18 cellular contexts compared by ENCODE assay signal in genomic region chr9:113596616-113597320, GRCh38.
DNase-seq lines count a peak whose midpoint lies in the region; ATAC-seq and TF ChIP-seq lines count a peak whose summit lies in the region.
"Had no signal": no experiment of that assay in that cellular context is flagged by ENCODE, and none has a peak within 500 bp of the region (broad histone marks: within the 10 kb centered on the region; RNA-seq: fewer than 3 reads in every experiment).

No MANE protein-coding gene starts in this region.

- H3K79me2 ChIP-seq in GM23338 (replicated peaks; ENCODE audit: insufficient read depth): no peaks in the 10 kb centered on the region

- no peaks in the 10 kb centered on the region for H3K9me2 ChIP-seq in GM23338 (ENCODE audit: insufficient read depth)

- peaks cover 14% of the 10 kb centered on the region for H3K36me3 Mint-ChIP-seq in chondrocyte (ENCODE audit: low read depth)
- H3K36me3 Mint-ChIP-seq in GM23338 (ENCODE audit: low read depth): peaks cover 15% of the 10 kb centered on the region

- 0 out of 2 replicates have a peak, but pooled peaks cover 3% of the 10 kb centered on the region for H3F3A ChIP-seq in GM23338 (replicated peaks; ENCODE audit: low read depth)

- no peak for TF ChIP-seq POLR2A in spleen (IDR thresholded peaks at IDR 0.05)
- no peak for TF ChIP-seq POLR2A in stomach (IDR thresholded peaks at IDR 0.05)

- 87 to 91% methylated on average over 27 of the region's 27 CpGs for WGBS in lung, 2 donors
- WGBS in spleen, 5 donors: 84 to 90% (median 89%) methylated on average over 17 to 27 of the region's 27 CpGs
- WGBS in stomach, 5 donors: 87 to 94% (median 92%) methylated on average over 8 to 27 of the region's 27 CpGs

- H3K27me3 ChIP-seq in lung (ENCODE audit: control insufficient read depth, insufficient read depth) (no peaks in the 10 kb centered on the region), spleen (replicated peaks in 1 of 7) (no peaks in the 10 kb centered on the region), stomach (no peaks in the 10 kb centered on the region), GM23338 (ENCODE audit: insufficient read depth) (no peaks in the 10 kb centered on the region)
- H3K27me3 ChIP-seq: SJSA1, thyroid gland had no signal

- H3K27ac Mint-ChIP-seq in chondrocyte (ENCODE audit: unreplicated experiment): no peak overlapping the region
- H3K27ac Mint-ChIP-seq in GM23338: no peak overlapping the region
- H3K27ac Mint-ChIP-seq: T-helper 2 cell treated with Interferon-gamma antibody and Interleukin-4, amounts not matched to agents 5 μg/mL and 100 μg/mL, for 36 hours had no signal

- H4K20me1 ChIP-seq in GM23338 (replicated peaks; ENCODE audit: insufficient read depth): no peaks in the 10 kb centered on the region

- H3K27ac ChIP-seq in lung (ENCODE audit: low read depth in 1 of 2, low read length in 1 of 2) (peak overlapping the region in 1 of 2 donors; percentile 46), spleen (peak overlapping the region in 1 of 8 donors; percentile 14), stomach (no peak overlapping the region), GM23338 (ENCODE audit: low read depth) (no peak overlapping the region)
- H3K27ac ChIP-seq: epithelial cell of prostate, SJSA1, thyroid gland had no signal

- H3K36me3 ChIP-seq in lung (ENCODE audit: control insufficient read depth in 2 of 2, insufficient read depth in 2 of 2, low read length in 2 of 2) (peaks cover 0 to 39% of the 10 kb centered on the region in 2 donors), spleen (peaks cover 10 to 78% (median 47%) of the 10 kb centered on the region in 6 donors), stomach (peaks cover 16 to 41% (median 30%) of the 10 kb centered on the region in 4 donors), GM23338 (ENCODE audit: insufficient read depth) (no peaks in the 10 kb centered on the region; the same call in 1 of the 2 replicates)

- TF ChIP-seq EP300 in stomach (IDR thresholded peaks at IDR 0.05): no peak

- intact Hi-C loops in spleen (cut with DNase I; ENCODE audit: low total_unique reads) (no loop called here), stomach (cut with DNase I; ENCODE audit: low total_unique reads) (loop anchor here (5.0 kb wide), 1 partner anchor 51 kb away; no protein-coding TSS in a partner anchor)

- DNase-seq in RPMI7951 (ENCODE audit: low read depth) (peak; percentile 22), chondrocyte (ENCODE audit: low spot score) (peak; percentile 83), lung (ENCODE audit: low spot score) (no peak), spleen (peak; percentile 74), occipital lobe (lab: John Stamatoyannopoulos, UW) (no peak), stomach (no peak), GM23338 (ENCODE audit: low spot score) (no peak)
- DNase-seq: activated CD4-positive, CD25-positive, alpha-beta regulatory T cell treated with anti-CD3 and anti-CD28 coated beads, Interleukin-2, amount 50 U/mL, for 72 hours; activated effector memory CD4-positive, alpha-beta T cell treated with Interleukin-2 at 50 U/mL for 16 hours; head of caudate nucleus; NCI-H187 treated with DMSO at 0.1 percent for 48 hours; nucleus accumbens; stimulated activated CD4-positive, alpha-beta T cell treated with anti-CD3 and anti-CD28 coated beads, Interleukin-4, amount 100 ng/mL, for 4 hours; stimulated activated CD8-positive, alpha-beta memory T cell treated with anti-CD3 and anti-CD28 coated beads, Interleukin-4, amount 100 ng/mL, for 48 hours; thyroid gland had no signal

- H3K4me1 ChIP-seq in lung (ENCODE audit: control insufficient read depth in 2 of 2, insufficient read depth in 2 of 2, low read length in 2 of 2) (peaks cover 3 to 28% of the 10 kb centered on the region in 2 donors), spleen (peaks cover 15 to 96% (median 69%) of the 10 kb centered on the region in 6 donors), stomach (peaks cover 32 to 92% (median 63%) of the 10 kb centered on the region in 4 donors), GM23338 (ENCODE audit: insufficient read depth) (peaks cover 27% of the 10 kb centered on the region)

- H2AFZ ChIP-seq in GM23338: no peak overlapping the region

- H3K27me3 Mint-ChIP-seq in chondrocyte (ENCODE audit: low read depth) (no peaks in the 10 kb centered on the region), GM23338 (ENCODE audit: insufficient read depth, low read depth, poor library complexity) (peaks cover 6% of the 10 kb centered on the region)

- H3K9me3 ChIP-seq in lung (ENCODE audit: control insufficient read depth in 2 of 2, insufficient read depth in 1 of 2, low read length in 1 of 2): no peaks in the 10 kb centered on the region
- no peaks in the 10 kb centered on the region for H3K9me3 ChIP-seq in spleen
- H3K9me3 ChIP-seq in stomach: no peaks in the 10 kb centered on the region
- H3K9me3 ChIP-seq: SJSA1, thyroid gland had no signal

- no peaks in the 10 kb centered on the region for H3K9me3 Mint-ChIP-seq in chondrocyte (ENCODE audit: low read depth)
- no peaks in the 10 kb centered on the region for H3K9me3 Mint-ChIP-seq in GM23338
- H3K9me3 Mint-ChIP-seq: T-helper 2 cell treated with Interferon-gamma antibody and Interleukin-4, amounts not matched to agents 5 μg/mL and 100 μg/mL, for 36 hours had no signal

- ATAC-seq in lung (ENCODE audit: insufficient read depth, low FRiP score) (no peak), GM23338 (no peak)

- H3K4me3 Mint-ChIP-seq in chondrocyte (ENCODE audit: unreplicated experiment): peak overlapping the region; percentile 22
- H3K4me3 Mint-ChIP-seq in GM23338: no peak overlapping the region
- H3K4me3 Mint-ChIP-seq: T-helper 2 cell treated with Interferon-gamma antibody and Interleukin-4, amounts not matched to agents 5 μg/mL and 100 μg/mL, for 36 hours had no signal

- H3K4me3 ChIP-seq in lung (peak overlapping the region; percentile 4), spleen (peak overlapping the region in 2 of 8 donors; percentile 2 to 70), stomach (peak overlapping the region in 1 of 4 donors; percentile 18), GM23338 (no peak overlapping the region)
- H3K4me3 ChIP-seq: SJSA1, thyroid gland had no signal

- peaks cover 62% of the 10 kb centered on the region for H3K4me1 Mint-ChIP-seq in chondrocyte (ENCODE audit: low read depth)
- H3K4me1 Mint-ChIP-seq in GM23338: peaks cover 30% of the 10 kb centered on the region

- TF ChIP-seq CTCF in chondrocyte (IDR thresholded peaks at IDR 0.05): no peak
- no peak for TF ChIP-seq CTCF in lung (IDR thresholded peaks at IDR 0.05; ENCODE audit: control extremely low read depth, extremely low read depth)
- no peak for TF ChIP-seq CTCF in spleen (IDR thresholded peaks at IDR 0.05 in 8 of 11, conservative IDR thresholded peaks at IDR 0.05 in 3 of 11)
- no peak for TF ChIP-seq CTCF in stomach (IDR thresholded peaks at IDR 0.05)
- no peak for TF ChIP-seq CTCF in GM23338 (conservative IDR thresholded peaks at IDR 0.05; ENCODE audit: low read depth in 2 of 2)

- no peak overlapping the region for H3K4me2 ChIP-seq in GM23338

TF ChIP-seq in GM23338, 12 proteins besides CTCF, POLR2A, EP300 and RAD21 (continues in another document):
- TF ChIP-seq, protein P1, sequence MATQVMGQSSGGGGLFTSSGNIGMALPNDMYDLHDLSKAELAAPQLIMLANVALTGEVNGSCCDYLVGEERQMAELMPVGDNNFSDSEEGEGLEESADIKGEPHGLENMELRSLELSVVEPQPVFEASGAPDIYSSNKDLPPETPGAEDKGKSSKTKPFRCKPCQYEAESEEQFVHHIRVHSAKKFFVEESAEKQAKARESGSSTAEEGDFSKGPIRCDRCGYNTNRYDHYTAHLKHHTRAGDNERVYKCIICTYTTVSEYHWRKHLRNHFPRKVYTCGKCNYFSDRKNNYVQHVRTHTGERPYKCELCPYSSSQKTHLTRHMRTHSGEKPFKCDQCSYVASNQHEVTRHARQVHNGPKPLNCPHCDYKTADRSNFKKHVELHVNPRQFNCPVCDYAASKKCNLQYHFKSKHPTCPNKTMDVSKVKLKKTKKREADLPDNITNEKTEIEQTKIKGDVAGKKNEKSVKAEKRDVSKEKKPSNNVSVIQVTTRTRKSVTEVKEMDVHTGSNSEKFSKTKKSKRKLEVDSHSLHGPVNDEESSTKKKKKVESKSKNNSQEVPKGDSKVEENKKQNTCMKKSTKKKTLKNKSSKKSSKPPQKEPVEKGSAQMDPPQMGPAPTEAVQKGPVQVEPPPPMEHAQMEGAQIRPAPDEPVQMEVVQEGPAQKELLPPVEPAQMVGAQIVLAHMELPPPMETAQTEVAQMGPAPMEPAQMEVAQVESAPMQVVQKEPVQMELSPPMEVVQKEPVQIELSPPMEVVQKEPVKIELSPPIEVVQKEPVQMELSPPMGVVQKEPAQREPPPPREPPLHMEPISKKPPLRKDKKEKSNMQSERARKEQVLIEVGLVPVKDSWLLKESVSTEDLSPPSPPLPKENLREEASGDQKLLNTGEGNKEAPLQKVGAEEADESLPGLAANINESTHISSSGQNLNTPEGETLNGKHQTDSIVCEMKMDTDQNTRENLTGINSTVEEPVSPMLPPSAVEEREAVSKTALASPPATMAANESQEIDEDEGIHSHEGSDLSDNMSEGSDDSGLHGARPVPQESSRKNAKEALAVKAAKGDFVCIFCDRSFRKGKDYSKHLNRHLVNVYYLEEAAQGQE (IDR thresholded peaks at IDR 0.05; ENCODE audit: unreplicated experiment): no peak
- TF ChIP-seq, protein P2, sequence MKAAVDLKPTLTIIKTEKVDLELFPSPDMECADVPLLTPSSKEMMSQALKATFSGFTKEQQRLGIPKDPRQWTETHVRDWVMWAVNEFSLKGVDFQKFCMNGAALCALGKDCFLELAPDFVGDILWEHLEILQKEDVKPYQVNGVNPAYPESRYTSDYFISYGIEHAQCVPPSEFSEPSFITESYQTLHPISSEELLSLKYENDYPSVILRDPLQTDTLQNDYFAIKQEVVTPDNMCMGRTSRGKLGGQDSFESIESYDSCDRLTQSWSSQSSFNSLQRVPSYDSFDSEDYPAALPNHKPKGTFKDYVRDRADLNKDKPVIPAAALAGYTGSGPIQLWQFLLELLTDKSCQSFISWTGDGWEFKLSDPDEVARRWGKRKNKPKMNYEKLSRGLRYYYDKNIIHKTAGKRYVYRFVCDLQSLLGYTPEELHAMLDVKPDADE (IDR thresholded peaks at IDR 0.05): no peak
- TF ChIP-seq EZH2 (IDR thresholded peaks at IDR 0.05; ENCODE audit: low read depth, unreplicated experiment) (no peak), ZNF114 (CRISPR knock-in tag; IDR thresholded peaks at IDR 0.05) (no peak), STAT1 (IDR thresholded peaks at IDR 0.05; ENCODE audit: unreplicated experiment) (no peak), CREB1 (CRISPR knock-in tag; IDR thresholded peaks at IDR 0.05; ENCODE audit: low read depth) (no peak), EZH2phosphoT487 (IDR thresholded peaks at IDR 0.05; ENCODE audit: unreplicated experiment) (no peak)

Comparison
In these comparisons a context has a peak if more than half of its experiments do, and no peak if none do; other contexts are left out.
1. DNase-seq: peak in RPMI7951 (single experiment), chondrocyte (single experiment) and spleen (single experiment); none in lung (single experiment), occipital lobe (single experiment), stomach (single experiment) and GM23338 (single experiment).